Comparison of ENCODE assay signal across 8 cellular contexts in the genomic region with DNA sequence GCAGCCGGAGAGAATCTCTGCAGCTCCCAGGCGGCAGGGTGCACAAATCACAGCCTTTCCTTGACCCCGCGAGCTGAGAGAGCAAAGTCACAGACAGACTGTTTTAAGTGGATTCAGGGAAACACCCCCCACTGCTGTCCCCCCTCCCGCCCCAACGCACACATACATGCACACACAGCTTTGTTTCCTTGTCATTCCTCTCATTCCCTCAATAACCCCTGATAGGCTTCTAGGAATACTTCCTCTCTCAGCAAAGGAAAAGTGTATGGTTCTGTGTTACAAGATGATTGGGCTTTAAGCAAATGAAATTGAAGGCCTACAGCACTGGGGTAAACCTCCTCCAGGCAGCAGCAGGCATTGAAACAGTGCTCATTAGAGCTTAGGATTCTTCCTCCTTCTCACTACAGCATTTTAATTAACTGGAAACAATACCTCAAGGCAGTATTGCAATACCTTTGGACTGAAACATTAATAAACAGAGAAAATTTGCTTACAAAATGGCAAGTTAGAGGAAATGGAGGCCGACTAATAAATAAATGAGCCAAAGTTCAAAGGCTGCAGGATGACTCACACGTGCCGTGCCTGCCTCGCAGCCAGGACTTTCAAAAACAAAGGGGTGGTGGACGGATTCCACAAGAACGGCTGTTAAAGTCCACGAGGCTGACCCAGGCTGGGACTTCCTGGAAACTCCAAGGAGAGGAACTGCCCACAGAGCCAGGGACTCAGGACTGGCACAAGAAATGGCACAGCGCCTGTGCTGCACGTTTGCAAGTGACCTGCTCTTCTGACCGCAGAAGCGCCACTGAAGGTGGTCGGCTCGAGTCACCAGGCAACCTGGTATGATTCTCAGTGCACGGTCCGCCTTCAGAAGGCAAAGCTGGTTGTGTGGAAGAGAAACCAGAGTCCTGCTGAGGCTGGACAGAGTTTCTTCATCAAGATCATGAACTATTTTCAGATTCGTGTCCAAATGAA.
DNase-seq lines count a peak whose midpoint lies in the region; ATAC-seq and TF ChIP-seq lines count a peak whose summit lies in the region.

No MANE protein-coding gene starts in this region.

- H3K9me3 ChIP-seq in RWPE2 (ENCODE audit: severe bottlenecking) (no peaks in the 10 kb centered on the region), esophagus muscularis mucosa (no peaks in the 10 kb centered on the region)

- ATAC-seq in RWPE2 (ENCODE audit: low read depth) = peak; percentile 52

- H3K36me3 ChIP-seq in RWPE2 (ENCODE audit: low read depth) = no peaks in the 10 kb centered on the region
- no peaks in the 10 kb centered on the region for H3K36me3 ChIP-seq in esophagus muscularis mucosa

- H3K27me3 ChIP-seq in RWPE2 (ENCODE audit: insufficient read depth, poor library complexity, severe bottlenecking) = no peaks in the 10 kb centered on the region
- H3K27me3 ChIP-seq in esophagus muscularis mucosa = no peaks in the 10 kb centered on the region

- H3K4me1 ChIP-seq in RWPE2 (ENCODE audit: insufficient read depth, poor library complexity, severe bottlenecking) (peaks cover 12% of the 10 kb centered on the region), esophagus muscularis mucosa (peaks cover 17 to 25% (median 24%) of the 10 kb centered on the region in 4 donors)

- TF ChIP-seq EP300 in esophagus muscularis mucosa (IDR thresholded peaks at IDR 0.05) = no peak

- DNase-seq in ELF-1 (ENCODE audit: low read depth, low spot score) = peak; percentile 48
- no peak for DNase-seq in RWPE2 (ENCODE audit: low spot score)
- DNase-seq in esophagus muscularis mucosa (ENCODE audit: extremely low spot score) = peak; percentile 91
- peak; percentile 10 for DNase-seq in occipital lobe (lab: John Stamatoyannopoulos, UW)
- DNase-seq in OCI-M1 (lab: John Stamatoyannopoulos, UW) = no peak
- DNase-seq in NK-92 treated with Interleukin-12 subunit alpha and Interleukin-12 subunit beta, amount 100 ng/mL, for 24 hours (lab: John Stamatoyannopoulos, UW) = no peak
- no peak for DNase-seq in effector CD4-positive, alpha-beta T cell
- no peak for DNase-seq in NCI-H2081 treated with DMSO at 0.1 percent for 48 hours (lab: John Stamatoyannopoulos, UW)

- no peak overlapping the region for H3K4me3 ChIP-seq in RWPE2 (ENCODE audit: severe bottlenecking)
- peak overlapping the region in 1 of 4 donors; percentile 14 for H3K4me3 ChIP-seq in esophagus muscularis mucosa

- TF ChIP-seq CTCF in RWPE2 (IDR thresholded peaks at IDR 0.05; ENCODE audit: poor library complexity, severe bottlenecking) (peak; percentile 11), esophagus muscularis mucosa (IDR thresholded peaks at IDR 0.05) (no peak)

- WGBS in esophagus muscularis mucosa = 47% methylated on average over 22 of the region's 22 CpGs

- no peak overlapping the region for H3K27ac ChIP-seq in RWPE2 (ENCODE audit: poor library complexity, severe bottlenecking)
- H3K27ac ChIP-seq in esophagus muscularis mucosa (replicated peaks in 1 of 4) = peak overlapping the region; percentile 15 to 67 (median 62)

- intact Hi-C loops in esophagus muscularis mucosa (cut with DNase I) = loop anchor here (5.0 kb wide), 1 partner anchor 390 kb away; no protein-coding TSS in a partner anchor

- no peak for TF ChIP-seq POLR2A in esophagus muscularis mucosa (IDR thresholded peaks at IDR 0.05; ENCODE audit: low read depth)

Comparison
In these comparisons a context has a peak if more than half of its experiments do, and no peak if none do; other contexts are left out.
1. DNase-seq: peak in ELF-1 (single experiment), esophagus muscularis mucosa (single experiment) and occipital lobe (single experiment); none in RWPE2 (single experiment), OCI-M1 (single experiment), NK-92 treated with Interleukin-12 subunit alpha and Interleukin-12 subunit beta, amount 100 ng/mL, for 24 hours (single experiment), effector CD4-positive, alpha-beta T cell (single experiment) and NCI-H2081 treated with DMSO at 0.1 percent for 48 hours (single experiment).